ENCODE assay signal across 1 cellular context in the genomic region with DNA sequence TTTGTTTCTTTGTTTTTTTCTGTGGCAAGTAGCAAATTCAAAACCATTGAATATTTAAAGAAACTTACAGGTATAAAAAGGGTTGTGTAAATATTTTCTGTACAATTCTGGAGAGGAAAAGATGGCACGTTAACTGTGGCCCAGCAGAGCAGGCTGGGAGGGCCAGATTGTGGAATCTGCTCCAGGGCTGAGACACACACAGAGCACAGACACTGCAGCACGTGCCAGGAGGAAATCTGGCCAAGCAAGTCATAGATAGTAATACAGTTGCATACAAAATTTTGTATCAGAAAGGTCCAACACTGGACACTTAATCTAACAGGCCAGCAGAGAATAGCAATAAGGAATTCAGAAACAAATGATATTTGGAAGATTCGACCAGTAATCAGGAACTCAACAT.
TF ChIP-seq lines count a peak whose summit lies in the region.

No MANE protein-coding gene starts in this region.

TF ChIP-seq in HCT116, 20 proteins besides CTCF, POLR2A, EP300 and RAD21 (continued from another document):
- TF ChIP-seq, protein P1, sequence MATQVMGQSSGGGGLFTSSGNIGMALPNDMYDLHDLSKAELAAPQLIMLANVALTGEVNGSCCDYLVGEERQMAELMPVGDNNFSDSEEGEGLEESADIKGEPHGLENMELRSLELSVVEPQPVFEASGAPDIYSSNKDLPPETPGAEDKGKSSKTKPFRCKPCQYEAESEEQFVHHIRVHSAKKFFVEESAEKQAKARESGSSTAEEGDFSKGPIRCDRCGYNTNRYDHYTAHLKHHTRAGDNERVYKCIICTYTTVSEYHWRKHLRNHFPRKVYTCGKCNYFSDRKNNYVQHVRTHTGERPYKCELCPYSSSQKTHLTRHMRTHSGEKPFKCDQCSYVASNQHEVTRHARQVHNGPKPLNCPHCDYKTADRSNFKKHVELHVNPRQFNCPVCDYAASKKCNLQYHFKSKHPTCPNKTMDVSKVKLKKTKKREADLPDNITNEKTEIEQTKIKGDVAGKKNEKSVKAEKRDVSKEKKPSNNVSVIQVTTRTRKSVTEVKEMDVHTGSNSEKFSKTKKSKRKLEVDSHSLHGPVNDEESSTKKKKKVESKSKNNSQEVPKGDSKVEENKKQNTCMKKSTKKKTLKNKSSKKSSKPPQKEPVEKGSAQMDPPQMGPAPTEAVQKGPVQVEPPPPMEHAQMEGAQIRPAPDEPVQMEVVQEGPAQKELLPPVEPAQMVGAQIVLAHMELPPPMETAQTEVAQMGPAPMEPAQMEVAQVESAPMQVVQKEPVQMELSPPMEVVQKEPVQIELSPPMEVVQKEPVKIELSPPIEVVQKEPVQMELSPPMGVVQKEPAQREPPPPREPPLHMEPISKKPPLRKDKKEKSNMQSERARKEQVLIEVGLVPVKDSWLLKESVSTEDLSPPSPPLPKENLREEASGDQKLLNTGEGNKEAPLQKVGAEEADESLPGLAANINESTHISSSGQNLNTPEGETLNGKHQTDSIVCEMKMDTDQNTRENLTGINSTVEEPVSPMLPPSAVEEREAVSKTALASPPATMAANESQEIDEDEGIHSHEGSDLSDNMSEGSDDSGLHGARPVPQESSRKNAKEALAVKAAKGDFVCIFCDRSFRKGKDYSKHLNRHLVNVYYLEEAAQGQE (IDR thresholded peaks at IDR 0.05; ENCODE audit: low read depth): no peak
- TF ChIP-seq ZNF274 (IDR thresholded peaks at IDR 0.05; ENCODE audit: low read depth, low read length) (no peak), EGR1 (IDR thresholded peaks at IDR 0.05; ENCODE audit: low read depth) (no peak)
TF ChIP-seq in HCT116: peak in this region for 0.
